ENCODE assay signal across 9 cellular contexts in the genomic region with DNA sequence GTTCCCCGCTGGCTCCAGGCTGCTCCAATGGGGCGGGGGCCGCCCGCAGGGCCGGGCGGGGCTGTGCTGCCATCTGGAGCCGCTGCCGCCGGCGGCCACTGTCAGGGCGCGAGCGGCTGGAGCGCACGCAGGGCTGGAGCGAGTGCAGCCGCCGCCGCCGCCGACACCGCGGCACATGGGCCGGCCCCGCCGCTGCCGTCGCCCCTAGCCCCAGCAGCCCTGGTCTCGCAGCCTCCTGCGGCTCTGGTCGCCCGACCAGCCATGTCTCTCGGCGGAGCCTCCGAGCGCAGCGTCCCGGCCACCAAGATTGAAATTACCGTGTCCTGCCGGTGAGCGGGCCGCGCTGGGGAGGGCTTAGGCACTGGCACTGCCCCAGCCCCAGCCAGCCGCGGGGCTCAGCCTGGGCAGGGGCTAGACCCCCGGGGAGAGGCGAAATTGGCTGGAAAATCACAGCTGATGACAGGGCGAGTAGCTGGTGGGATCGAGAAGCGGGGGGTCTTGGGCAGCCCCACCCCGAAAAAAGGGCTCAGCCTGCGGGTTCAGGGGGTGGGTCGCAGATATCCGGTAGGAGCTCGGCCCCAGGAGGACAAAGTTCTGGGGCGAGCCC. TPM values are rescaled to one million over a fixed set of nuclear protein-coding genes. Genes with fewer than 3 reads are reported as not detected.
A peak's percentile ranks its signal among the peaks of the same experiment; 100 is the strongest.
DNase-seq lines count a peak whose midpoint lies in the region; ATAC-seq and TF ChIP-seq lines count a peak whose summit lies in the region.
"Had no signal": no experiment of that assay in that cellular context is flagged by ENCODE, and none has a peak within 500 bp of the region (broad histone marks: within the 10 kb centered on the region; RNA-seq: fewer than 3 reads in every experiment).

A gene with protein sequence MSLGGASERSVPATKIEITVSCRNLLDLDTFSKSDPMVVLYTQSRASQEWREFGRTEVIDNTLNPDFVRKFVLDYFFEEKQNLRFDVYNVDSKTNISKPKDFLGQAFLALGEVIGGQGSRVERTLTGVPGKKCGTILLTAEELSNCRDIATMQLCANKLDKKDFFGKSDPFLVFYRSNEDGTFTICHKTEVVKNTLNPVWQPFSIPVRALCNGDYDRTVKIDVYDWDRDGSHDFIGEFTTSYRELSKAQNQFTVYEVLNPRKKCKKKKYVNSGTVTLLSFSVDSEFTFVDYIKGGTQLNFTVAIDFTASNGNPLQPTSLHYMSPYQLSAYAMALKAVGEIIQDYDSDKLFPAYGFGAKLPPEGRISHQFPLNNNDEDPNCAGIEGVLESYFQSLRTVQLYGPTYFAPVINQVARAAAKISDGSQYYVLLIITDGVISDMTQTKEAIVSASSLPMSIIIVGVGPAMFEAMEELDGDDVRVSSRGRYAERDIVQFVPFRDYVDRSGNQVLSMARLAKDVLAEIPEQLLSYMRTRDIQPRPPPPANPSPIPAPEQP (plus strand): TSS at position 98 of the 607 bp plus-strand sequence. CDS start 164 bp downstream, at position 262.

- H3K27me3 ChIP-seq in right atrium auricular region, result peaks cover 0 to 3% of the 10 kb centered on the region in 2 donors
- H3K27me3 ChIP-seq in lung (ENCODE audit: control insufficient read depth, insufficient read depth), result no peaks in the 10 kb centered on the region
- peaks cover 11% of the 10 kb centered on the region for H3K27me3 ChIP-seq in upper lobe of right lung

- ATAC-seq in Right ventricle myocardium superior (ENCODE audit: poor library complexity) (peak; percentile 47), lung (ENCODE audit: insufficient read depth, low FRiP score) (no peak), upper lobe of right lung (peak; percentile 45), HG02642 (IDR thresholded peaks at IDR 0.05; ENCODE audit: poor library complexity, unreplicated experiment) (no peak)

- TF ChIP-seq CTCF in right atrium auricular region (IDR thresholded peaks at IDR 0.05), result no peak
- no peak for TF ChIP-seq CTCF in lung (IDR thresholded peaks at IDR 0.05; ENCODE audit: control extremely low read depth, extremely low read depth)
- no peak for TF ChIP-seq CTCF in upper lobe of right lung (IDR thresholded peaks at IDR 0.05)

- H3K27ac Mint-ChIP-seq in dendritic cell treated with granulocyte-macrophage colony-stimulating factor and Interleukin-4, amounts not matched to agents 40 ng/mL and 50 ng/mL, for 4 days, result no peak within 1 kb of the TSS

- intact Hi-C loops in Right ventricle myocardium superior (cut with DNase I), result no loop called here
- intact Hi-C loops in dendritic cell treated with granulocyte-macrophage colony-stimulating factor and Interleukin-4, amounts not matched to agents 40 ng/mL and 50 ng/mL, for 4 days (cut with micrococcal nuclease), result loop anchor here (10.0 kb wide), 1 partner anchor 211 kb away; a partner anchor contains a TSS
- intact Hi-C loops in upper lobe of right lung (cut with DNase I), result no loop called here

- 2 to 4% methylated on average over 50 to 56 of the region's 56 CpGs for WGBS in lung, 2 donors

- H3K27ac ChIP-seq in right atrium auricular region (no peak within 1 kb of the TSS), lung (ENCODE audit: low read depth in 1 of 2, low read length in 1 of 2) (no peak within 1 kb of the TSS), upper lobe of right lung (no peak within 1 kb of the TSS)

- H3K4me3 ChIP-seq in right atrium auricular region, result peak within 1 kb of the TSS in 1 of 2 donors; percentile 40
- H3K4me3 ChIP-seq in lung, result peak within 1 kb of the TSS; percentile 13
- peak within 1 kb of the TSS; percentile 12 for H3K4me3 ChIP-seq in upper lobe of right lung

- H3K27me3 Mint-ChIP-seq in dendritic cell treated with granulocyte-macrophage colony-stimulating factor and Interleukin-4, amounts not matched to agents 40 ng/mL and 50 ng/mL, for 4 days, result peaks cover 64% of the 10 kb centered on the region

- DNase-seq in Right ventricle myocardium superior (no peak), right atrium auricular region (ENCODE audit: low spot score) (no peak), lung (ENCODE audit: low spot score) (no peak), upper lobe of right lung (no peak), NCI-H526 treated with DMSO at 0.1 percent for 48 hours (lab: John Stamatoyannopoulos, UW) (no peak), middle frontal gyrus (ENCODE audit: extremely low spot score, low spot score) (no peak)
- DNase-seq: activated CD8-positive, alpha-beta memory T cell treated with anti-CD3 and anti-CD28 coated beads, Interleukin-2, amount 50 U/mL, for 48 hours had no signal

- H3K4me3 Mint-ChIP-seq in dendritic cell treated with granulocyte-macrophage colony-stimulating factor and Interleukin-4, amounts not matched to agents 40 ng/mL and 50 ng/mL, for 4 days, result peak within 1 kb of the TSS; percentile 62

- H3K9me3 ChIP-seq in right atrium auricular region (no peaks in the 10 kb centered on the region), lung (ENCODE audit: control insufficient read depth in 2 of 2, insufficient read depth in 1 of 2, low read length in 1 of 2) (peaks cover 0 to 5% of the 10 kb centered on the region in 2 donors), upper lobe of right lung (no peaks in the 10 kb centered on the region)

- no peaks in the 10 kb centered on the region for H3K9me3 Mint-ChIP-seq in dendritic cell treated with granulocyte-macrophage colony-stimulating factor and Interleukin-4, amounts not matched to agents 40 ng/mL and 50 ng/mL, for 4 days

- peaks cover 0 to 20% of the 10 kb centered on the region in 2 donors for H3K4me1 ChIP-seq in right atrium auricular region
- peaks cover 0 to 16% of the 10 kb centered on the region in 2 donors for H3K4me1 ChIP-seq in lung (ENCODE audit: control insufficient read depth in 2 of 2, insufficient read depth in 2 of 2, low read length in 2 of 2)
- H3K4me1 ChIP-seq in upper lobe of right lung, result peaks cover 12% of the 10 kb centered on the region

- peaks cover 43% of the 10 kb centered on the region for H3K36me3 Mint-ChIP-seq in dendritic cell treated with granulocyte-macrophage colony-stimulating factor and Interleukin-4, amounts not matched to agents 40 ng/mL and 50 ng/mL, for 4 days (ENCODE audit: low read depth)

- H3K36me3 ChIP-seq in right atrium auricular region, result peaks cover 27% of the 10 kb centered on the region
- H3K36me3 ChIP-seq in lung (ENCODE audit: control insufficient read depth in 2 of 2, insufficient read depth in 2 of 2, low read length in 2 of 2), result peaks cover 7 to 29% of the 10 kb centered on the region in 2 donors
- peaks cover 38% of the 10 kb centered on the region for H3K36me3 ChIP-seq in upper lobe of right lung

- peaks cover 20% of the 10 kb centered on the region for H3K4me1 Mint-ChIP-seq in dendritic cell treated with granulocyte-macrophage colony-stimulating factor and Interleukin-4, amounts not matched to agents 40 ng/mL and 50 ng/mL, for 4 days (ENCODE audit: low read depth)

RNA-seq across cellular contexts. Expression of the gene that starts here (rescaled TPM):
- total RNA-seq in Right ventricle myocardium superior (not detected), right atrium auricular region (not detected), lung (under 1 TPM in 1 of 2 donors, not detected in 1; 0.34 TPM), upper lobe of right lung (0.90 TPM)
- under 1 TPM; 0.11 to 0.16 TPM for polyA plus RNA-seq in lung

Comparison
In these comparisons a context has a peak if more than half of its experiments do, and no peak if none do; other contexts are left out.
1. Peak in ATAC-seq in Right ventricle myocardium superior; RNA of the gene not detected or under 1 TPM.
2. Peak in ATAC-seq and H3K4me3 ChIP-seq in upper lobe of right lung; RNA of the gene not detected or under 1 TPM.